In genomic region chr2:148532049-148532428, GRCh38 we compare ENCODE assay signal across 13 cellular contexts.
DNase-seq lines count a peak whose midpoint lies in the region; ATAC-seq and TF ChIP-seq lines count a peak whose summit lies in the region.
"Had no signal": no experiment of that assay in that cellular context is flagged by ENCODE, and none has a peak within 500 bp of the region (broad histone marks: within the 10 kb centered on the region; RNA-seq: fewer than 3 reads in every experiment).

No MANE protein-coding gene starts in this region.

- H3K4ac ChIP-seq in trophoblast cell (ENCODE audit: low read depth, low read length) = no peak overlapping the region

- H3K4me3 ChIP-seq in fibroblast of mammary gland (ENCODE audit: control insufficient read depth, low read depth, low read length) = no peak overlapping the region
- H3K4me3 ChIP-seq in trophoblast cell (ENCODE audit: low read depth, low read length) = no peak overlapping the region
- H3K4me3 ChIP-seq in breast epithelium = no peak overlapping the region
- H3K4me3 ChIP-seq: BLaER1 treated with 17β-estradiol and CSF1 and Interleukin-3, amounts not matched to agents 10 nM and 100 nM had no signal

- H3K9me3 ChIP-seq in trophoblast cell (ENCODE audit: insufficient read depth, low read depth, low read length) (peaks cover 5% of the 10 kb centered on the region), breast epithelium (no peaks in the 10 kb centered on the region)
- H3K9me3 ChIP-seq: BLaER1 treated with 17β-estradiol and CSF1 and Interleukin-3, amounts not matched to agents 10 nM and 100 nM had no signal

- H3K4me3 Mint-ChIP-seq in T-cell = no peak overlapping the region
- H3K4me3 Mint-ChIP-seq: B cell; CD8-positive, alpha-beta T cell; H9 had no signal

- intact Hi-C loops in breast epithelium (cut with DNase I; ENCODE audit: low total_unique reads) = no loop called here

- H3K9me3 Mint-ChIP-seq in T-cell = no peaks in the 10 kb centered on the region
- H3K9me3 Mint-ChIP-seq in activated naive CD4-positive, alpha-beta T cell treated with anti-CD3 and anti-CD28 coated beads, Interleukin-2, amount 50 U/mL, for 72 hours = no peaks in the 10 kb centered on the region
- H3K9me3 Mint-ChIP-seq: CD8-positive, alpha-beta T cell; H9 had no signal

- no peak overlapping the region for H2BK5ac ChIP-seq in trophoblast cell (ENCODE audit: low read depth, low read length, poor library complexity)

- no peak overlapping the region for H4K91ac ChIP-seq in trophoblast cell (ENCODE audit: low read depth, low read length)

- H3K4me1 ChIP-seq in trophoblast cell (ENCODE audit: control insufficient read depth in 1 of 2, insufficient read depth in 2 of 2, low read length in 2 of 2) (no peaks in the 10 kb centered on the region), breast epithelium (no peaks in the 10 kb centered on the region)

- H3K27me3 ChIP-seq in trophoblast cell (ENCODE audit: insufficient read depth, low read length) (no peaks in the 10 kb centered on the region), breast epithelium (no peaks in the 10 kb centered on the region)
- H3K27me3 ChIP-seq: BLaER1 treated with 17β-estradiol and CSF1 and Interleukin-3, amounts not matched to agents 10 nM and 100 nM had no signal

- H3K79me1 ChIP-seq in trophoblast cell (ENCODE audit: low read length) = no peaks in the 10 kb centered on the region

- no peaks in the 10 kb centered on the region for H3K36me3 ChIP-seq in trophoblast cell (ENCODE audit: control insufficient read depth in 1 of 2, insufficient read depth in 2 of 2, low read length in 2 of 2)
- no peaks in the 10 kb centered on the region for H3K36me3 ChIP-seq in breast epithelium
- H3K36me3 ChIP-seq: BLaER1 treated with 17β-estradiol and CSF1 and Interleukin-3, amounts not matched to agents 10 nM and 100 nM had no signal

- H3K18ac ChIP-seq in trophoblast cell (ENCODE audit: low read length) = no peak overlapping the region

- H3K23ac ChIP-seq in trophoblast cell (ENCODE audit: low read length) = no peak overlapping the region

- no peak for DNase-seq in T-cell
- DNase-seq in fibroblast of mammary gland (ENCODE audit: low read depth) = peak; percentile 25
- peak; percentile 18 to 43 for DNase-seq in trophoblast cell
- DNase-seq in breast epithelium (ENCODE audit: low spot score in 2 of 2) = no peak
- no peak for DNase-seq in activated naive CD4-positive, alpha-beta T cell treated with anti-CD3 and anti-CD28 coated beads, Interleukin-2, amount 50 U/mL, for 72 hours (ENCODE audit: low spot score in 2 of 2)
- DNase-seq: Calu3; CD8-positive, alpha-beta T cell; DMS79 treated with DMSO at 0.1 percent for 48 hours; GF-D8 had no signal

- POLR2A ChIA-PET in T-cell (lab: Charles Lee) = no interaction called here

- H3K27ac Mint-ChIP-seq in T-cell = peak overlapping the region; percentile 29 to 37
- peak overlapping the region in 1 of 2 donors; percentile 31 for H3K27ac Mint-ChIP-seq in activated naive CD4-positive, alpha-beta T cell treated with anti-CD3 and anti-CD28 coated beads, Interleukin-2, amount 50 U/mL, for 72 hours
- H3K27ac Mint-ChIP-seq: B cell; CD8-positive, alpha-beta T cell; H9 had no signal

- H3K79me2 ChIP-seq in trophoblast cell (ENCODE audit: control insufficient read depth, insufficient read depth, low read length, poor library complexity) = no peaks in the 10 kb centered on the region

- H2BK120ac ChIP-seq in trophoblast cell (ENCODE audit: insufficient read depth, low read length, poor library complexity) = no peak overlapping the region

- no peaks in the 10 kb centered on the region for H3K27me3 Mint-ChIP-seq in T-cell

- no peak overlapping the region for H3K4me2 ChIP-seq in trophoblast cell (ENCODE audit: low read length)
- H3K4me2 ChIP-seq: BLaER1 treated with 17β-estradiol and CSF1 and Interleukin-3, amounts not matched to agents 10 nM and 100 nM had no signal

- TF ChIP-seq CTCF in fibroblast of mammary gland (conservative IDR thresholded peaks at IDR 0.05; ENCODE audit: control insufficient read depth, insufficient read depth, low read depth, low read length) (no peak), breast epithelium (IDR thresholded peaks at IDR 0.05) (no peak)

- H4K12ac ChIP-seq in trophoblast cell (ENCODE audit: low read depth, low read length) = no peak overlapping the region

- WGBS in trophoblast cell (ENCODE audit: extremely low coverage, insufficient coverage, insufficient read length) = no CpG with 5 or more reads among the region's 10 CpGs

- no peaks in the 10 kb centered on the region for H3K36me3 Mint-ChIP-seq in T-cell
- peaks cover 0 to 6% of the 10 kb centered on the region in 2 donors for H3K36me3 Mint-ChIP-seq in activated naive CD4-positive, alpha-beta T cell treated with anti-CD3 and anti-CD28 coated beads, Interleukin-2, amount 50 U/mL, for 72 hours
- H3K36me3 Mint-ChIP-seq: CD8-positive, alpha-beta T cell had no signal

- H3K14ac ChIP-seq in trophoblast cell (ENCODE audit: low read length) = no peak overlapping the region

- no peak overlapping the region for H2AFZ ChIP-seq in trophoblast cell (ENCODE audit: insufficient read depth, low read length, poor library complexity)

- H2BK12ac ChIP-seq in trophoblast cell (ENCODE audit: low read length) = no peak overlapping the region

- H2AK5ac ChIP-seq in trophoblast cell (ENCODE audit: low read length) = no peak overlapping the region

- CTCF ChIA-PET in T-cell (lab: Charles Lee) = interaction anchor here in 1 of 2 donors (1.5 kb wide), 1 partner anchor 8 kb away, joined by 3 read pairs; no protein-coding TSS in a partner anchor

- H3K4me1 Mint-ChIP-seq in T-cell = peaks cover 74 to 82% (median 75%) of the 10 kb centered on the region in 3 donors
- H3K4me1 Mint-ChIP-seq: B cell had no signal

- H3K27ac ChIP-seq in trophoblast cell (ENCODE audit: low read depth, low read length) (no peak overlapping the region), breast epithelium (no peak overlapping the region)
- H3K27ac ChIP-seq: BLaER1 treated with 17β-estradiol and CSF1 and Interleukin-3, amounts not matched to agents 10 nM and 100 nM had no signal

- no peak for ATAC-seq in T-cell (replicated peaks in 1 of 4)
- no peak for ATAC-seq in HG03571 (IDR thresholded peaks at IDR 0.05; ENCODE audit: unreplicated experiment)
- ATAC-seq in activated naive CD4-positive, alpha-beta T cell treated with anti-CD3 and anti-CD28 coated beads, Interleukin-2, amount 50 U/mL, for 72 hours = no peak
- ATAC-seq: CD8-positive, alpha-beta T cell had no signal

- no peak for TF ChIP-seq POLR2A in breast epithelium (IDR thresholded peaks at IDR 0.05)

- H4K8ac ChIP-seq in trophoblast cell (ENCODE audit: low read depth, low read length) = no peak overlapping the region

- no peak overlapping the region for H3K9ac ChIP-seq in trophoblast cell (ENCODE audit: low read length)
- H3K9ac ChIP-seq: BLaER1 treated with 17β-estradiol and CSF1 and Interleukin-3, amounts not matched to agents 10 nM and 100 nM had no signal

Comparison
In these comparisons a context has a peak if more than half of its experiments do, and no peak if none do; other contexts are left out.
1. DNase-seq: peak in fibroblast of mammary gland (single experiment) and trophoblast cell (2 of 2); none in T-cell (0 of 34), breast epithelium (0 of 2) and activated naive CD4-positive, alpha-beta T cell treated with anti-CD3 and anti-CD28 coated beads, Interleukin-2, amount 50 U/mL, for 72 hours (0 of 2).